7 cellular contexts compared by ENCODE assay signal in genomic region chr16:29296176-29296575, GRCh38.
DNase-seq lines count a peak whose midpoint lies in the region; ATAC-seq and TF ChIP-seq lines count a peak whose summit lies in the region.
"Not testable (repeated sequence)": the region's sequence is repeated elsewhere in the genome, so short reads cannot be mapped to it uniquely, and the experiment has no call there.

No MANE protein-coding gene starts in this region.

- not testable (repeated sequence) for H3K4me3 ChIP-seq in BLaER1; OCI-LY7 (ENCODE audit: low read depth, low read length, poor library complexity, severe bottlenecking); right cardiac atrium (ENCODE audit: low read length); lower lobe of right lung; aorta (ENCODE audit: low read length in 2 of 2)

- not testable (repeated sequence) for H3K27me3 ChIP-seq in BLaER1; right cardiac atrium (ENCODE audit: control insufficient read depth, insufficient read depth); lower lobe of right lung (ENCODE audit: low read depth); aorta (ENCODE audit: control insufficient read depth in 1 of 2, insufficient read depth in 2 of 2, low read length in 1 of 2)

- POLR2A ChIA-PET in OCI-LY7 (lab: Charles Lee): not testable (repeated sequence)

- not testable (repeated sequence) for BruUV-seq in OCI-LY7 (replicated peaks; lab: Mats Ljungman, UMichigan)

- H3K4me2 ChIP-seq in BLaER1 (peak overlapping the region; percentile 64), OCI-LY7 (ENCODE audit: low read length) (0 out of 2 replicates have a peak overlapping the region, but pooled peaks have one; percentile 21)

- not testable (repeated sequence) for H3K9ac ChIP-seq in BLaER1

- not testable (repeated sequence) for H2AFZ ChIP-seq in OCI-LY7 (ENCODE audit: low read length)

- CTCF ChIA-PET in OCI-LY7 (lab: Charles Lee; ENCODE audit: unreplicated experiment): not testable (repeated sequence)

- ATAC-seq in Right ventricle myocardium superior (ENCODE audit: poor library complexity); right cardiac atrium; lower lobe of right lung; aorta (ENCODE audit: low FRiP score): not testable (repeated sequence)

- not testable (repeated sequence) for H3K27ac ChIP-seq in BLaER1; OCI-LY7 (ENCODE audit: low read depth, low read length, poor library complexity, severe bottlenecking); right cardiac atrium (ENCODE audit: low read length); lower lobe of right lung; aorta (ENCODE audit: low read depth in 1 of 2, low read length in 2 of 2)

- intact Hi-C loops in OCI-LY7 (cut with micrococcal nuclease; ENCODE audit: unreplicated experiment); Right ventricle myocardium superior (cut with DNase I); right cardiac atrium (cut with DNase I); lower lobe of right lung (cut with DNase I); posterior vena cava (cut with DNase I); aorta (cut with DNase I): not testable (repeated sequence)

- H3K9me3 ChIP-seq in BLaER1; OCI-LY7 (ENCODE audit: low read length); right cardiac atrium (ENCODE audit: control insufficient read depth, low read length); lower lobe of right lung; aorta (ENCODE audit: control insufficient read depth, low read length): not testable (repeated sequence)

- H4K20me1 ChIP-seq in BLaER1; OCI-LY7 (ENCODE audit: insufficient read depth, low read length): not testable (repeated sequence)

- 83% methylated on average over 11 of the region's 11 CpGs for WGBS in right cardiac atrium
- WGBS in aorta, 2 donors: 93 to 94% methylated on average over 11 of the region's 11 CpGs

- not testable (repeated sequence) for H3K36me3 ChIP-seq in BLaER1; OCI-LY7 (ENCODE audit: insufficient read depth, low read length); lower lobe of right lung; aorta (ENCODE audit: control insufficient read depth in 1 of 2, insufficient read depth in 2 of 2, low read length in 1 of 2)

- DNase-seq in OCI-LY7 (ENCODE audit: low spot score) (peak; percentile 12), Right ventricle myocardium superior (peak; percentile 44), right cardiac atrium (peak; percentile 11 to 65 (median 44)), lower lobe of right lung (peak; percentile 20), posterior vena cava (ENCODE audit: low spot score) (peak; percentile 4), aorta (peak; percentile 42 to 44)

- H3K79me2 ChIP-seq in OCI-LY7 (ENCODE audit: insufficient read depth, low read depth, low read length): not testable (repeated sequence)

- peaks cover 21% of the 10 kb centered on the region for H3K4me1 ChIP-seq in BLaER1
- H3K4me1 ChIP-seq in OCI-LY7 (ENCODE audit: insufficient read depth, low read length, poor library complexity, severe bottlenecking): peaks cover 19% of the 10 kb centered on the region
- not testable (repeated sequence) for H3K4me1 ChIP-seq in right cardiac atrium (ENCODE audit: control insufficient read depth, insufficient read depth, low read length); aorta (ENCODE audit: control insufficient read depth in 1 of 2, insufficient read depth in 2 of 2, low read length in 2 of 2)
- peaks cover 14% of the 10 kb centered on the region for H3K4me1 ChIP-seq in lower lobe of right lung

- TF ChIP-seq CTCF in OCI-LY7 (conservative IDR thresholded peaks at IDR 0.05; ENCODE audit: low read length); lower lobe of right lung (IDR thresholded peaks at IDR 0.05): not testable (repeated sequence)

- H3K9me2 ChIP-seq in OCI-LY7 (ENCODE audit: insufficient read depth, low read length): not testable (repeated sequence)
